In the genomic region with DNA sequence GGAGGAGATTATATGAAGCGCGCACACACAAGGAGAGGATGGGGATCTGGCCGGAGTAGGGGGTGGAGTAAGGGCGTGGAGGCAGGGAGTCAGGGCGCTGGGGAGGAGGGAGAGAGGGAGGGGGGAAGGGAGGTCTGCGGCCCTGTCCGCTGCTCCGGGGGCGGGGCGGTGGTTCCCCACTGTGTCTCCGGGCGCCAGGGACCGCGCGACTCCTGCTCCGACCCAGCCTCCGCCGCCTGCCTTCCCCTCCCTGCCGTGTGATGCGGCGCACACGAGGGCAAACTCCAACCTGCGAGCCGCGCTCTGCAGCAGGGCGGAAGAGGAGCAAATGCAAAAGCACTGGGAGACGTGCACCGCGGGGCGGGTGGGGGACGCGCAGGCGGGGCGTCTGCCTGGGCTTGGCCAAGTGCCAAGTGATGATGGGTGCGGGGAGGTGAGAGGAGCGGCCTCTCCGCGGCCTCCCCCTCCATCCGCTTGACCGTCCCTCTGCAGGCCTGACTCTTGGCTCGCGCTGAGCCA, we compare ENCODE assay signal across 8 cellular contexts. TPM values are rescaled to one million over a fixed set of nuclear protein-coding genes. Genes with fewer than 3 reads are reported as not detected.
DNase-seq lines count a peak whose midpoint lies in the region; ATAC-seq and TF ChIP-seq lines count a peak whose summit lies in the region.

A gene with protein sequence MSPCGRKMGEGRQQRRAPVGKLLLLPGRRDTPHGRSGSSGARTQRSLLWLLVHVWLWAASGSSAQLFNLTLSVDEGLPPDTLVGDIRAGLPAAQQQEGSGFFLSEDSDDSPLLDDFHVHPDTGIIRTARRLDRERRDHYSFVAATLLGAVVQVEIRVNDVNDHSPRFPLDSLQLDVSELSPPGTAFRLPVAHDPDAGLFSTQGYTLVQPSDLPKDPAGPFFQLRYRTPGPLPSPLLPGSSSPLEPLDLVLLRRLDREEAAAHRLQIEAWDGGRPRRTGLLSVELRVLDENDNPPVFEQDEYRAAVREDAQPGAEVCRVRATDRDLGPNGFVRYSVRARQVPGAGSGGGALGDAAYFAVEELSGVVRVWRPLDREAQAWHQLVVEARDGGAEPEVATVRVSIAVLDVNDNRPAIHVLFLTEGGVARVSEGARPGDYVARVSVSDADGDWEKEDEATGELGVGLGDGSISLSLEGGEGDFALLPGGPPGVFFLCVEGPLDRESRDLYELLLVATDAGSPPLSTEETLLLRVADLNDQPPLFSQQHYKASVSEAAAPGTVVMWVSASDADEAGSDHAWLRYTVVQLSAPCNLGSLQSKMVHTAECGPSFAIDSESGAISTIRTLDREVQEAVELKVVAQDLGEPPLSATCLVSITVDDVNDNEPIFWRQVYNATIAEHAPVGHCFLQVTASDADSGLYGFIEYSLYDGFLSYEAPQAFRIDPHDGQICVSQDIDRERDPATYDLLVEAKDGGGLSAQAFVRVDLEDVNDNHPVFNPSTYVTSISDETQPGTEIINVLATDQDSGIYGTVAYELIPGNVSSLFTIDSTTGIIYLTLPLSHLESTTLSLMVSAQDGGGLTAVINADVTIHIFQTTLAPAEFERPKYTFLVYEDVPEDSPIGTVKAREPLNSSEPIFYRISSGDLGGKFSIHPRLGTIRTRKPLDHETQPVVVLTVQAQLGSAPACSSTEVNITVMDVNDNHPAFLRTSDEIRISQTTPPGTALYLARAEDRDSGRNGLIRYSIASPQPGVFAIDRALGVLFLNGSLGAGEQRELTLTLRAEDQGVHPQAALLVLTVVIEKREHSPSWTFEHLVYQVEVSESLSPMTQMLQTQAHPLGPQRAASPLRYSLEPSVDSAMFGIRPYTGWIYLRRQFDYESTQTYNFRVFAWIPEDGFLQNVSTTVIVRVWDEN (N-terminal part only) (minus strand): TSS at position 69 of the 519 bp plus-strand sequence. CDS start 444 bp downstream, outside the sequence.

- H3K4me3 ChIP-seq in WERI-Rb-1 (ENCODE audit: low read depth, low read length) (peak within 1 kb of the TSS; percentile 45), gastroesophageal sphincter (peak within 1 kb of the TSS; percentile 26 to 53)

- peaks cover 16% of the 10 kb centered on the region for H3K9me3 ChIP-seq in WERI-Rb-1 (ENCODE audit: severe bottlenecking)
- no peaks in the 10 kb centered on the region for H3K9me3 ChIP-seq in gastroesophageal sphincter

- H3K27ac Mint-ChIP-seq in progenitor cell of endocrine pancreas: no peak within 1 kb of the TSS

- H3K4me1 Mint-ChIP-seq in progenitor cell of endocrine pancreas (ENCODE audit: low read depth): peaks cover 9% of the 10 kb centered on the region

- ATAC-seq in GM19351 (IDR thresholded peaks at IDR 0.05; ENCODE audit: unreplicated experiment): peak; percentile 53
- peak; percentile 54 for ATAC-seq in HG03460 (IDR thresholded peaks at IDR 0.05; ENCODE audit: unreplicated experiment)
- ATAC-seq in gastroesophageal sphincter: peak; percentile 32

- no peaks in the 10 kb centered on the region for H3K36me3 Mint-ChIP-seq in progenitor cell of endocrine pancreas (ENCODE audit: insufficient read depth)

- peaks cover 46% of the 10 kb centered on the region for H3K27me3 Mint-ChIP-seq in progenitor cell of endocrine pancreas

- TF ChIP-seq CTCF in WERI-Rb-1 (IDR thresholded peaks at IDR 0.05; ENCODE audit: low read depth, low read length) (no peak), gastroesophageal sphincter (IDR thresholded peaks at IDR 0.05) (no peak), progenitor cell of endocrine pancreas (IDR thresholded peaks at IDR 0.05; ENCODE audit: unreplicated experiment) (no peak)

- TF ChIP-seq EP300 in gastroesophageal sphincter (IDR thresholded peaks at IDR 0.05): no peak

- WGBS in gastroesophageal sphincter (ENCODE audit: low coverage in 1 of 2), 2 donors: 0% methylated on average over 1 of the region's 42 CpGs; no CpG with 5 or more reads in 1 of the 2 donors

- peak within 1 kb of the TSS; percentile 73 for H3K4me3 Mint-ChIP-seq in progenitor cell of endocrine pancreas (ENCODE audit: low read depth)

- H3K27ac ChIP-seq in WERI-Rb-1: no peak within 1 kb of the TSS
- H3K27ac ChIP-seq in gastroesophageal sphincter: peak within 1 kb of the TSS in 2 of 4 donors; percentile 43 to 49

- no peak for TF ChIP-seq POLR2A in gastroesophageal sphincter (IDR thresholded peaks at IDR 0.05)

- peak; percentile 6 for DNase-seq in EH (ENCODE audit: low read depth)
- peak; percentile 84 for DNase-seq in WERI-Rb-1
- peak; percentile 20 for DNase-seq in progenitor cell of endocrine pancreas (ENCODE audit: low spot score, unreplicated experiment)
- DNase-seq in HCEC 1CT: no peak
- DNase-seq in foreskin melanocyte: no peak

- H3K36me3 ChIP-seq in WERI-Rb-1 (no peaks in the 10 kb centered on the region), gastroesophageal sphincter (no peaks in the 10 kb centered on the region)

- no peaks in the 10 kb centered on the region for H3K9me3 Mint-ChIP-seq in progenitor cell of endocrine pancreas (ENCODE audit: low read depth)

- H3K4me1 ChIP-seq in gastroesophageal sphincter: peaks cover 0 to 28% (median 20%) of the 10 kb centered on the region in 3 donors

- H3K27me3 ChIP-seq in WERI-Rb-1 (ENCODE audit: insufficient read depth, low read depth, severe bottlenecking) (peaks cover 23% of the 10 kb centered on the region), gastroesophageal sphincter (peaks cover 52% of the 10 kb centered on the region)

RNA-seq across cellular contexts. Expression of the gene that starts here (rescaled TPM):
- total RNA-seq in gastroesophageal sphincter (1 to 10 TPM; 2.3 to 5.0 (median 3.2) TPM), progenitor cell of endocrine pancreas (0.43 and 0.64 TPM in 2 replicates)

Comparison
In these comparisons a context has a peak if more than half of its experiments do, and no peak if none do; other contexts are left out.
1. Peak in DNase-seq in progenitor cell of endocrine pancreas; RNA of the gene not detected or under 1 TPM.
2. DNase-seq: peak in EH (single experiment) and WERI-Rb-1 (single experiment); none in HCEC 1CT (single experiment) and foreskin melanocyte (single experiment).
3. Peak in every context shown above with its lines, with median percentiles within 50 percentile points of each other: ATAC-seq.